Comparison of ENCODE assay signal across 8 cellular contexts in the genomic region with DNA sequence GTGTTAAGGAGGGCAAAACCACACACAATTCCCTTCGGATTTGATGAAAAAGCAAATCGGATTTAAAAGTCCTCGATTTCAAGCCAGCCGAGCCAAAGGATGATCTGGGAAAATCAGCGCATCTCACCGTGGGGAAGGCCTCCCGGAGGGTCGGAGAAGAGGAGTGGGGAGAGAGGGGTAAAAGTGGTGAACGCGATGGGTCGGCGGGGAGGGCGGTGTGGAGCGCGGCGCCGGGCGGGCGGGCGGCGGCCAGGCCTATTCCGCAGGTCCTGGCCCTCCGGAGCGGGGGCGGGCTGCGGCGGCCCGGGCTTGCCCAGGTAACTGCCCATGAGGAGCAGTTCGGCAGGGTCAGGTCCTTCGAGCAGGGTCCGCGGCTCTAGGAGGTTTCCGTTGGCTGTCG. TPM values are rescaled to one million over a fixed set of nuclear protein-coding genes. Genes with fewer than 3 reads are reported as not detected.
A peak's percentile ranks its signal among the peaks of the same experiment; 100 is the strongest.
DNase-seq lines count a peak whose midpoint lies in the region; ATAC-seq and TF ChIP-seq lines count a peak whose summit lies in the region.
"Not testable (repeated sequence)": the region's sequence is repeated elsewhere in the genome, so short reads cannot be mapped to it uniquely, and the experiment has no call there.

No MANE protein-coding gene starts in this region.

- peak overlapping the region; percentile 55 for H3K4ac ChIP-seq in mesendoderm (ENCODE audit: low read depth, low read length)

- H3K27ac Mint-ChIP-seq in activated naive CD8-positive, alpha-beta T cell = peak overlapping the region; percentile 88

- CTCF ChIA-PET in SK-N-SH (lab: Yijun Ruan, JAX) = not testable (repeated sequence)

- H2BK5ac ChIP-seq in mesendoderm (ENCODE audit: low read length) = not testable (repeated sequence)

- H3K9me3 Mint-ChIP-seq in activated naive CD8-positive, alpha-beta T cell (ENCODE audit: low read depth) = not testable (repeated sequence)

- H3K4me2 ChIP-seq in SK-N-SH = peak overlapping the region; percentile 73
- not testable (repeated sequence) for H3K4me2 ChIP-seq in mesendoderm (ENCODE audit: low read length)

- not testable (repeated sequence) for H2AFZ ChIP-seq in SK-N-SH (ENCODE audit: low read depth)

- TF ChIP-seq CTCF in SK-N-SH (IDR thresholded peaks at IDR 0.05); fibroblast of mammary gland (conservative IDR thresholded peaks at IDR 0.05; ENCODE audit: control insufficient read depth, insufficient read depth, low read depth, low read length): not testable (repeated sequence)

- peak overlapping the region; percentile 44 to 47; a peak in 2 of 4 replicates for H3K27ac ChIP-seq in SK-N-SH (ENCODE audit: low read depth in 2 of 2, low read length in 1 of 2)
- not testable (repeated sequence) for H3K27ac ChIP-seq in mesendoderm (ENCODE audit: low read depth, low read length)

- H3K9me3 ChIP-seq in SK-N-SH = not testable (repeated sequence)

- not testable (repeated sequence) for H3K36me3 ChIP-seq in SK-N-SH (replicated peaks in 1 of 2; ENCODE audit: control insufficient read depth in 1 of 2, insufficient read depth in 2 of 2, low read length in 1 of 2); mesendoderm (ENCODE audit: control insufficient read depth, insufficient read depth, low read length)

- H3K36me3 Mint-ChIP-seq in activated naive CD8-positive, alpha-beta T cell = not testable (repeated sequence)

- H3K27me3 Mint-ChIP-seq in activated naive CD8-positive, alpha-beta T cell = not testable (repeated sequence)

- H3K4me3 Mint-ChIP-seq in activated naive CD8-positive, alpha-beta T cell = peak overlapping the region; percentile 92

- TF ChIP-seq EP300 in SK-N-SH (IDR thresholded peaks at IDR 0.05; ENCODE audit: borderline replicate concordance in 1 of 2, low read depth in 1 of 2, low read length in 1 of 2) = not testable (repeated sequence)

- H3K27me3 ChIP-seq in SK-N-SH (ENCODE audit: insufficient read depth); mesendoderm (ENCODE audit: insufficient read depth, low read length, poor library complexity): not testable (repeated sequence)

- not testable (repeated sequence) for H2AK5ac ChIP-seq in mesendoderm (ENCODE audit: low read length)

- POLR2A ChIA-PET in SK-N-SH (lab: Yijun Ruan, JAX) = not testable (repeated sequence)

- not testable (repeated sequence) for H4K8ac ChIP-seq in mesendoderm (ENCODE audit: low read depth, low read length)

- H4K20me1 ChIP-seq in SK-N-SH (ENCODE audit: insufficient read depth) = not testable (repeated sequence)

- ATAC-seq in GM21825 (IDR thresholded peaks at IDR 0.05; ENCODE audit: unreplicated experiment) (peak; percentile 47), HG03520 (IDR thresholded peaks at IDR 0.05; ENCODE audit: unreplicated experiment) (peak; percentile 38)

- H2BK15ac ChIP-seq in mesendoderm (replicated peaks; ENCODE audit: low read depth) = not testable (repeated sequence)

- not testable (repeated sequence) for H3K4me1 Mint-ChIP-seq in activated naive CD8-positive, alpha-beta T cell (ENCODE audit: low read depth)

- not testable (repeated sequence) for H2BK120ac ChIP-seq in mesendoderm (ENCODE audit: low read depth, low read length)

- H3K79me1 ChIP-seq in mesendoderm (ENCODE audit: low read length) = not testable (repeated sequence)

- peaks cover 17% of the 10 kb centered on the region; the same call in 1 of the 2 replicates for H3K79me2 ChIP-seq in SK-N-SH (ENCODE audit: insufficient read depth)
- H3K79me2 ChIP-seq in mesendoderm (ENCODE audit: control insufficient read depth, insufficient read depth, low read length) = not testable (repeated sequence)

- TF ChIP-seq RAD21 in SK-N-SH (IDR thresholded peaks at IDR 0.05; ENCODE audit: low read length) = not testable (repeated sequence)

- H3F3A ChIP-seq in SK-N-SH (replicated peaks; ENCODE audit: insufficient read depth) = not testable (repeated sequence)

- H3K4me3 ChIP-seq in SK-N-SH (ENCODE audit: low read depth in 2 of 2, low read length in 1 of 2) (peak overlapping the region; percentile 54 to 57; a peak in 3 of 4 replicates), fibroblast of mammary gland (ENCODE audit: control insufficient read depth, low read depth, low read length) (peak overlapping the region; percentile 61)
- not testable (repeated sequence) for H3K4me3 ChIP-seq in mesendoderm (ENCODE audit: low read length)

- not testable (repeated sequence) for H3K9me2 ChIP-seq in SK-N-SH

- under 1% methylated on average over 20 of the region's 34 CpGs for WGBS in SK-N-SH (ENCODE audit: low lambda C conversion rate)
- no CpG with 5 or more reads among the region's 34 CpGs for WGBS in mesendoderm (ENCODE audit: extremely low coverage, insufficient coverage, low lambda C conversion rate)

- H4K5ac ChIP-seq in mesendoderm (ENCODE audit: low read length) = not testable (repeated sequence)

- not testable (repeated sequence) for H3K23ac ChIP-seq in mesendoderm (ENCODE audit: low read length)

- H3K9ac ChIP-seq in SK-N-SH = peak overlapping the region; percentile 96
- peak overlapping the region; percentile 52 for H3K9ac ChIP-seq in mesendoderm (ENCODE audit: low read length)

- H3K56ac ChIP-seq in mesendoderm (ENCODE audit: low read length) = peak overlapping the region; percentile 66

- peak; percentile 46 for DNase-seq in DMS 273 (lab: John Stamatoyannopoulos, UW; ENCODE audit: unreplicated experiment)
- DNase-seq in SK-N-SH; fibroblast of mammary gland (ENCODE audit: low read depth): not testable (repeated sequence)
- DNase-seq in mesendoderm = peak; percentile 3
- peak; percentile 24 for DNase-seq in stimulated activated CD4-positive, alpha-beta T cell treated with anti-CD3 and anti-CD28 coated beads, Interleukin-4, amount 100 ng/mL, for 24 hours

- not testable (repeated sequence) for H3K4me1 ChIP-seq in SK-N-SH (ENCODE audit: control insufficient read depth in 1 of 2, insufficient read depth in 2 of 2, low read depth in 1 of 2, low read length in 1 of 2); mesendoderm (ENCODE audit: control insufficient read depth, low read depth, low read length)

- not testable (repeated sequence) for H3K18ac ChIP-seq in mesendoderm (ENCODE audit: low read length)

RNA-seq across cellular contexts. Expression of gene POMZP3, which starts 0.5 kb away (rescaled TPM):
- polyA plus RNA-seq in SK-N-SH (2012; rRNA removed) = 10.3 and 11.7 TPM in 2 replicates
- 9.6 and 9.7 TPM in 2 replicates for polyA plus RNA-seq in SK-N-SH (2012; cell fraction: cytosol; rRNA removed)
- polyA plus RNA-seq in SK-N-SH (2012; cell fraction: nucleus; rRNA removed) = 7.1 and 9.0 TPM in 2 replicates
- 3.9 TPM for polyA plus RNA-seq in mesendoderm (2013, experiment 1 of 2)
- polyA plus RNA-seq in mesendoderm (2013, experiment 2 of 2) = 3.7 TPM
